Comparison of ENCODE assay signal across 8 cellular contexts in the genomic region with DNA sequence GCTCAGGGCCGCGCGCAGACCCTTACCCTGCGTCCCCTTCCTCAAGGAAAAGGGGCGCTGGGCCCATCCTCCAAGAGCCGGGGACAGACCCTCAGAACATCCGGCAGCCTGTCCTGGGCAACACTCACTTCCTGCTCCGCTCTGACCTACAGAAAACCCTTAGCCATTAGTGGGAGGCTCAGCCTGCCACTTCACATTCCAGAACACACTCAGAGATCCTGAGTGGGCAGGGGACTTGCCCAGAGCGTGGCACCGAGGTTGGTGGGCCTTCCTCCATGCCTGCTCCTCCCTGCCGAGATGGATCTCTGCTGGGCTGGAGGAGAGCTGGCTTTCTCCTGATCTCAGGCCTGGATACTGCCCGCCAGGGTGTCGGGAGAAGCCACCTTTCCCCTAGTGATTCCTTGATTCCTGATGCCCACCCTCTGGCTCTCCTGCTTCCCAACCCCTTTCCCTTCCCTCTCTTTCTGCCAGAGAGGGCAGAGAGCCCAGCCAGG. TPM values are rescaled to one million over a fixed set of nuclear protein-coding genes. Genes with fewer than 3 reads are reported as not detected.
A peak's percentile ranks its signal among the peaks of the same experiment; 100 is the strongest.
DNase-seq lines count a peak whose midpoint lies in the region; ATAC-seq and TF ChIP-seq lines count a peak whose summit lies in the region.

No MANE protein-coding gene starts in this region.

- peak overlapping the region in 3 of 4 donors; percentile 30 to 77 (median 40) for H3K27ac ChIP-seq in sigmoid colon

- ATAC-seq in T-helper 17 cell (no peak), left cardiac atrium (peak; percentile 1 to 16), GM21723 (IDR thresholded peaks at IDR 0.05; ENCODE audit: unreplicated experiment) (no peak), HG02981 (IDR thresholded peaks at IDR 0.05; ENCODE audit: unreplicated experiment) (no peak)

- 22 to 32% methylated on average over 13 of the region's 13 CpGs for WGBS in sigmoid colon, 2 donors

- H3K27me3 Mint-ChIP-seq in T-helper 17 cell, result no peaks in the 10 kb centered on the region

- H3K9me3 ChIP-seq in T-helper 17 cell (ENCODE audit: control insufficient read depth, low read length, poor library complexity, severe bottlenecking), result no peaks in the 10 kb centered on the region
- no peaks in the 10 kb centered on the region for H3K9me3 ChIP-seq in sigmoid colon

- H3K4me3 ChIP-seq in GM06990 (replicated peaks; ENCODE audit: low read depth, low read length) (peak overlapping the region; percentile 60), sigmoid colon (peak overlapping the region in 3 of 4 donors; percentile 41 to 53 (median 51))

- TF ChIP-seq POLR2A in sigmoid colon (IDR thresholded peaks at IDR 0.05), result no peak

- no peak for TF ChIP-seq EP300 in sigmoid colon (IDR thresholded peaks at IDR 0.05)

- peak overlapping the region; percentile 79 for H3K27ac Mint-ChIP-seq in T-helper 17 cell

- DNase-seq in GM06990 (ENCODE audit: extremely low read depth, insufficient read length) (no peak), T-helper 17 cell (no peak), left cardiac atrium (no peak), sigmoid colon (no peak), posterior vena cava (ENCODE audit: low spot score) (no peak)
- no peak for DNase-seq in stimulated activated CD8-positive, alpha-beta memory T cell treated with anti-CD3 and anti-CD28 coated beads, Interleukin-4, amount 100 ng/mL, for 48 hours

- H3K27me3 ChIP-seq in GM06990 (replicated peaks; ENCODE audit: control insufficient read depth, insufficient read depth, low read length) (no peaks in the 10 kb centered on the region), sigmoid colon (peaks cover 0 to 3% (median 0%) of the 10 kb centered on the region in 3 donors)

- no peak for TF ChIP-seq CTCF in GM06990 (IDR thresholded peaks at IDR 0.05; ENCODE audit: insufficient read depth, low read length, poor library complexity, severe bottlenecking)
- TF ChIP-seq CTCF in sigmoid colon (IDR thresholded peaks at IDR 0.05), result no peak

- intact Hi-C loops in left cardiac atrium (cut with DNase I) (no loop called here), sigmoid colon (cut with DNase I) (no loop called here), posterior vena cava (cut with DNase I) (no loop called here)

- H3K4me1 Mint-ChIP-seq in T-helper 17 cell, result peaks cover 14% of the 10 kb centered on the region

- H3K4me3 Mint-ChIP-seq in T-helper 17 cell, result peak overlapping the region; percentile 85

- H3K36me3 ChIP-seq in GM06990 (ENCODE audit: control insufficient read depth, insufficient read depth, low read length) (no peaks in the 10 kb centered on the region), sigmoid colon (no peaks in the 10 kb centered on the region)

- H3K36me3 Mint-ChIP-seq in T-helper 17 cell (ENCODE audit: low read depth), result no peaks in the 10 kb centered on the region

- H3K4me1 ChIP-seq in sigmoid colon, result peaks cover 0 to 41% (median 38%) of the 10 kb centered on the region in 4 donors

RNA-seq across cellular contexts. Expression of gene SCARF1, which starts 1.5 kb away (rescaled TPM):
- total RNA-seq in T-helper 17 cell, result 1 to 10 TPM; 1.6 to 2.3 TPM
- total RNA-seq in left cardiac atrium, result 10 to 100 TPM; 10.7 to 17.7 TPM
- total RNA-seq in sigmoid colon, result 10 to 100 TPM in 1 of 4 donors, 1 to 10 TPM in 3; 4.3 to 10.2 (median 5.9) TPM
- polyA plus RNA-seq in sigmoid colon, result 1 to 10 TPM; 2.1 to 7.5 (median 2.4) TPM
- total RNA-seq in posterior vena cava, result 10 to 100 TPM; 13.0 to 13.9 TPM

RNA-seq across cellular contexts. Expression of gene RILP, which starts 5.6 kb away (rescaled TPM):
- total RNA-seq in T-helper 17 cell (1 to 10 TPM; 2.3 to 3.0 TPM), left cardiac atrium (10 to 100 TPM; 38.5 to 44.5 TPM), sigmoid colon (10 to 100 TPM; 13.6 to 33.0 (median 19.0) TPM), posterior vena cava (10 to 100 TPM; 10.3 to 13.0 TPM)
- 10 to 100 TPM; 28.5 to 40.5 (median 37.8) TPM for polyA plus RNA-seq in sigmoid colon

RNA-seq across cellular contexts. Expression of gene SLC43A2, which starts 15.4 kb away (rescaled TPM):
- 1 to 10 TPM; 5.1 to 7.4 TPM for total RNA-seq in T-helper 17 cell
- total RNA-seq in left cardiac atrium, result 1 to 10 TPM; 7.4 to 8.2 TPM
- 1 to 10 TPM; 7.1 to 9.2 (median 7.9) TPM for total RNA-seq in sigmoid colon
- polyA plus RNA-seq in sigmoid colon, result 10 to 100 TPM in 1 of 3 donors, 1 to 10 TPM in 2; 2.4 to 16.5 (median 4.4) TPM
- total RNA-seq in posterior vena cava, result 10 to 100 TPM in 1 of 2 donors, 1 to 10 TPM in 1; 9.5 to 16.9 TPM

RNA-seq across cellular contexts. Expression of gene PRPF8, which starts 40.6 kb away (rescaled TPM):
- total RNA-seq in T-helper 17 cell (100 to 1,000 TPM; 451 to 472 TPM), left cardiac atrium (100 to 1,000 TPM; 136 to 181 TPM), sigmoid colon (100 to 1,000 TPM; 115 to 155 (median 125) TPM), posterior vena cava (100 to 1,000 TPM; 173 to 190 TPM)
- polyA plus RNA-seq in sigmoid colon, result 10 to 100 TPM; 25.9 to 92.8 (median 34.2) TPM

Comparison
In these comparisons a context has a peak if more than half of its experiments do, and no peak if none do; other contexts are left out.
1. ATAC-seq: peak in left cardiac atrium (2 of 2); none in T-helper 17 cell (single experiment), GM21723 (single experiment) and HG02981 (single experiment).